In genomic region chr10:50554995-50555568, GRCh38 we compare ENCODE assay signal across 2 cellular contexts.
TF ChIP-seq lines count a peak whose summit lies in the region.

No MANE protein-coding gene starts in this region.

TF ChIP-seq in Ishikawa, 13 proteins besides CTCF, POLR2A, EP300 and RAD21 (continued from another document):
- TF ChIP-seq REST (IDR thresholded peaks at IDR 0.05; ENCODE audit: low read depth) (no peak), MAX (IDR thresholded peaks at IDR 0.05) (no peak), FOXM1 (IDR thresholded peaks at IDR 0.05; ENCODE audit: borderline replicate concordance, low read depth) (no peak), TCF12 (IDR thresholded peaks at IDR 0.05; ENCODE audit: low read depth) (no peak), CEBPB (IDR thresholded peaks at IDR 0.05) (no peak), TEAD4 (IDR thresholded peaks at IDR 0.05) (no peak), TAF1 (IDR thresholded peaks at IDR 0.05; ENCODE audit: low read depth) (no peak), EGR1 (IDR thresholded peaks at IDR 0.05) (no peak), YY1 (IDR thresholded peaks at IDR 0.05; ENCODE audit: low read depth) (no peak), NFIC (IDR thresholded peaks at IDR 0.05) (no peak), ZBTB7A (IDR thresholded peaks at IDR 0.05; ENCODE audit: low read depth) (no peak)
- TF ChIP-seq, protein P1, sequence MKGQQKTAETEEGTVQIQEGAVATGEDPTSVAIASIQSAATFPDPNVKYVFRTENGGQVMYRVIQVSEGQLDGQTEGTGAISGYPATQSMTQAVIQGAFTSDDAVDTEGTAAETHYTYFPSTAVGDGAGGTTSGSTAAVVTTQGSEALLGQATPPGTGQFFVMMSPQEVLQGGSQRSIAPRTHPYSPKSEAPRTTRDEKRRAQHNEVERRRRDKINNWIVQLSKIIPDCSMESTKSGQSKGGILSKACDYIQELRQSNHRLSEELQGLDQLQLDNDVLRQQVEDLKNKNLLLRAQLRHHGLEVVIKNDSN (IDR thresholded peaks at IDR 0.05): no peak
TF ChIP-seq in Ishikawa: peak in this region for 0.

TF ChIP-seq in H1, 55 proteins besides CTCF, POLR2A, EP300 and RAD21 (continued from another document):
- TF ChIP-seq, protein P2, sequence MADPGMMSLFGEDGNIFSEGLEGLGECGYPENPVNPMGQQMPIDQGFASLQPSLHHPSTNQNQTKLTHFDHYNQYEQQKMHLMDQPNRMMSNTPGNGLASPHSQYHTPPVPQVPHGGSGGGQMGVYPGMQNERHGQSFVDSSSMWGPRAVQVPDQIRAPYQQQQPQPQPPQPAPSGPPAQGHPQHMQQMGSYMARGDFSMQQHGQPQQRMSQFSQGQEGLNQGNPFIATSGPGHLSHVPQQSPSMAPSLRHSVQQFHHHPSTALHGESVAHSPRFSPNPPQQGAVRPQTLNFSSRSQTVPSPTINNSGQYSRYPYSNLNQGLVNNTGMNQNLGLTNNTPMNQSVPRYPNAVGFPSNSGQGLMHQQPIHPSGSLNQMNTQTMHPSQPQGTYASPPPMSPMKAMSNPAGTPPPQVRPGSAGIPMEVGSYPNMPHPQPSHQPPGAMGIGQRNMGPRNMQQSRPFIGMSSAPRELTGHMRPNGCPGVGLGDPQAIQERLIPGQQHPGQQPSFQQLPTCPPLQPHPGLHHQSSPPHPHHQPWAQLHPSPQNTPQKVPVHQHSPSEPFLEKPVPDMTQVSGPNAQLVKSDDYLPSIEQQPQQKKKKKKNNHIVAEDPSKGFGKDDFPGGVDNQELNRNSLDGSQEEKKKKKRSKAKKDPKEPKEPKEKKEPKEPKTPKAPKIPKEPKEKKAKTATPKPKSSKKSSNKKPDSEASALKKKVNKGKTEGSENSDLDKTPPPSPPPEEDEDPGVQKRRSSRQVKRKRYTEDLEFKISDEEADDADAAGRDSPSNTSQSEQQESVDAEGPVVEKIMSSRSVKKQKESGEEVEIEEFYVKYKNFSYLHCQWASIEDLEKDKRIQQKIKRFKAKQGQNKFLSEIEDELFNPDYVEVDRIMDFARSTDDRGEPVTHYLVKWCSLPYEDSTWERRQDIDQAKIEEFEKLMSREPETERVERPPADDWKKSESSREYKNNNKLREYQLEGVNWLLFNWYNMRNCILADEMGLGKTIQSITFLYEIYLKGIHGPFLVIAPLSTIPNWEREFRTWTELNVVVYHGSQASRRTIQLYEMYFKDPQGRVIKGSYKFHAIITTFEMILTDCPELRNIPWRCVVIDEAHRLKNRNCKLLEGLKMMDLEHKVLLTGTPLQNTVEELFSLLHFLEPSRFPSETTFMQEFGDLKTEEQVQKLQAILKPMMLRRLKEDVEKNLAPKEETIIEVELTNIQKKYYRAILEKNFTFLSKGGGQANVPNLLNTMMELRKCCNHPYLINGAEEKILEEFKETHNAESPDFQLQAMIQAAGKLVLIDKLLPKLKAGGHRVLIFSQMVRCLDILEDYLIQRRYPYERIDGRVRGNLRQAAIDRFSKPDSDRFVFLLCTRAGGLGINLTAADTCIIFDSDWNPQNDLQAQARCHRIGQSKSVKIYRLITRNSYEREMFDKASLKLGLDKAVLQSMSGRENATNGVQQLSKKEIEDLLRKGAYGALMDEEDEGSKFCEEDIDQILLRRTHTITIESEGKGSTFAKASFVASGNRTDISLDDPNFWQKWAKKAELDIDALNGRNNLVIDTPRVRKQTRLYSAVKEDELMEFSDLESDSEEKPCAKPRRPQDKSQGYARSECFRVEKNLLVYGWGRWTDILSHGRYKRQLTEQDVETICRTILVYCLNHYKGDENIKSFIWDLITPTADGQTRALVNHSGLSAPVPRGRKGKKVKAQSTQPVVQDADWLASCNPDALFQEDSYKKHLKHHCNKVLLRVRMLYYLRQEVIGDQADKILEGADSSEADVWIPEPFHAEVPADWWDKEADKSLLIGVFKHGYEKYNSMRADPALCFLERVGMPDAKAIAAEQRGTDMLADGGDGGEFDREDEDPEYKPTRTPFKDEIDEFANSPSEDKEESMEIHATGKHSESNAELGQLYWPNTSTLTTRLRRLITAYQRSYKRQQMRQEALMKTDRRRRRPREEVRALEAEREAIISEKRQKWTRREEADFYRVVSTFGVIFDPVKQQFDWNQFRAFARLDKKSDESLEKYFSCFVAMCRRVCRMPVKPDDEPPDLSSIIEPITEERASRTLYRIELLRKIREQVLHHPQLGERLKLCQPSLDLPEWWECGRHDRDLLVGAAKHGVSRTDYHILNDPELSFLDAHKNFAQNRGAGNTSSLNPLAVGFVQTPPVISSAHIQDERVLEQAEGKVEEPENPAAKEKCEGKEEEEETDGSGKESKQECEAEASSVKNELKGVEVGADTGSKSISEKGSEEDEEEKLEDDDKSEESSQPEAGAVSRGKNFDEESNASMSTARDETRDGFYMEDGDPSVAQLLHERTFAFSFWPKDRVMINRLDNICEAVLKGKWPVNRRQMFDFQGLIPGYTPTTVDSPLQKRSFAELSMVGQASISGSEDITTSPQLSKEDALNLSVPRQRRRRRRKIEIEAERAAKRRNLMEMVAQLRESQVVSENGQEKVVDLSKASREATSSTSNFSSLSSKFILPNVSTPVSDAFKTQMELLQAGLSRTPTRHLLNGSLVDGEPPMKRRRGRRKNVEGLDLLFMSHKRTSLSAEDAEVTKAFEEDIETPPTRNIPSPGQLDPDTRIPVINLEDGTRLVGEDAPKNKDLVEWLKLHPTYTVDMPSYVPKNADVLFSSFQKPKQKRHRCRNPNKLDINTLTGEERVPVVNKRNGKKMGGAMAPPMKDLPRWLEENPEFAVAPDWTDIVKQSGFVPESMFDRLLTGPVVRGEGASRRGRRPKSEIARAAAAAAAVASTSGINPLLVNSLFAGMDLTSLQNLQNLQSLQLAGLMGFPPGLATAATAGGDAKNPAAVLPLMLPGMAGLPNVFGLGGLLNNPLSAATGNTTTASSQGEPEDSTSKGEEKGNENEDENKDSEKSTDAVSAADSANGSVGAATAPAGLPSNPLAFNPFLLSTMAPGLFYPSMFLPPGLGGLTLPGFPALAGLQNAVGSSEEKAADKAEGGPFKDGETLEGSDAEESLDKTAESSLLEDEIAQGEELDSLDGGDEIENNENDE (IDR thresholded peaks at IDR 0.05; ENCODE audit: insufficient replicate concordance, low read length): no peak
- TF ChIP-seq E2F6 (IDR thresholded peaks at IDR 0.05) (no peak), TCF12 (IDR thresholded peaks at IDR 0.05; ENCODE audit: low read depth, low read length) (no peak), HDAC2 (IDR thresholded peaks at IDR 0.05; ENCODE audit: borderline replicate concordance in 1 of 2, low read depth in 2 of 2, low read length in 2 of 2) (no peak), TEAD4 (IDR thresholded peaks at IDR 0.05; ENCODE audit: low read depth, low read length) (no peak)
